In the genomic region with DNA sequence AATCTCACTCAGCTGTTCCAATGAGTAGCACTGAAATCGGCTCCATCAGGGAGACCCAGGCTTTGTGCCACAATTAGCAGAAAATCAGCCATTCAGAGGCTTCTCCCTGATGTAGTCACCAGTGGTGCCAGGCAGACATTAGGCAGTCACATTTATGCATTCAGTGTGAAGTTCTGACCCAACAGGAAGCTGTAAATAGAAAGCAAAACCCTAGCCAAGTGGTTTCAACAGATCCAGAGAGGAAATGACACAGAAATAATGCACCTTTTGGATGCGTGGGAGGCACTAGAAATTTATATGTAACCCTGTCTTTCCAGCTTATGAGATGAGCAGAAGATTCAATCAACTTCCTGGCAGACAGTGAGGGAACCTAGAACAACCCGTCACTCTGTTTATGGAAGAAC, we compare ENCODE assay signal across 8 cellular contexts.
DNase-seq lines count a peak whose midpoint lies in the region; ATAC-seq, FAIRE-seq and TF ChIP-seq lines count a peak whose summit lies in the region.

No MANE protein-coding gene starts in this region.

- peaks cover 9% of the 10 kb centered on the region for H3K9me3 Mint-ChIP-seq in activated CD4-positive, alpha-beta T cell treated with anti-CD3 and anti-CD28 coated beads for 36 hours (ENCODE audit: low read depth)
- peaks cover 12% of the 10 kb centered on the region for H3K9me3 Mint-ChIP-seq in activated CD4-positive, alpha-beta T cell treated with anti-CD3 and anti-CD28 coated beads, Interleukin-2, amount 10 ng/mL, durations not matched to agents 24 days and 14 days

- no peaks in the 10 kb centered on the region for H3K27me3 ChIP-seq in neural cell (ENCODE audit: insufficient read depth, low read depth, low read length)

- H3K27me3 Mint-ChIP-seq in activated CD4-positive, alpha-beta T cell treated with anti-CD3 and anti-CD28 coated beads for 36 hours, result no peaks in the 10 kb centered on the region
- no peaks in the 10 kb centered on the region for H3K27me3 Mint-ChIP-seq in activated CD4-positive, alpha-beta T cell treated with anti-CD3 and anti-CD28 coated beads, Interleukin-2, amount 10 ng/mL, durations not matched to agents 24 days and 14 days

- H2AFZ ChIP-seq in neural cell (ENCODE audit: low read depth, low read length), result no peak overlapping the region

- no peak for DNase-seq in activated CD4-positive, alpha-beta T cell treated with anti-CD3 and anti-CD28 coated beads for 36 hours
- no peak for DNase-seq in activated CD4-positive, alpha-beta T cell treated with anti-CD3 and anti-CD28 coated beads, Interleukin-2, amount 10 ng/mL, durations not matched to agents 24 days and 14 days
- DNase-seq in caudate nucleus (lab: John Stamatoyannopoulos, UW) (peak in 47 of 61 donors; percentile 1 to 75 (median 35)), NCI-H1048 (lab: John Stamatoyannopoulos, UW) (no peak), NCI-H2107 treated with DMSO at 0.1 percent for 48 hours (lab: John Stamatoyannopoulos, UW; ENCODE audit: unreplicated experiment) (no peak), GM12892 (ENCODE audit: insufficient read length) (no peak)

- no peaks in the 10 kb centered on the region for H3K9me2 ChIP-seq in neural cell (ENCODE audit: insufficient read depth, low read length)

- no peak for TF ChIP-seq RAD21 in neural cell (conservative IDR thresholded peaks at IDR 0.05)

- FAIRE-seq in GM12892 (lab: Jason Lieb, UNC), result no peak

- POLR2A ChIA-PET in activated CD4-positive, alpha-beta T cell treated with anti-CD3 and anti-CD28 coated beads for 36 hours (lab: Charles Lee), result interaction anchor here (0.7 kb wide), 1 partner anchor 10 kb away, joined by 3 read pairs; no protein-coding TSS in a partner anchor

- ATAC-seq in activated CD4-positive, alpha-beta T cell treated with anti-CD3 and anti-CD28 coated beads for 36 hours, result peak; percentile 30
- ATAC-seq in HG03439 (IDR thresholded peaks at IDR 0.05; ENCODE audit: unreplicated experiment), result peak; percentile 81

- H3K79me2 ChIP-seq in neural cell (replicated peaks; ENCODE audit: insufficient read depth, low read length), result no peaks in the 10 kb centered on the region

- no peaks in the 10 kb centered on the region for H3K4me1 Mint-ChIP-seq in activated CD4-positive, alpha-beta T cell treated with anti-CD3 and anti-CD28 coated beads for 36 hours
- no peaks in the 10 kb centered on the region for H3K4me1 Mint-ChIP-seq in activated CD4-positive, alpha-beta T cell treated with anti-CD3 and anti-CD28 coated beads, Interleukin-2, amount 10 ng/mL, durations not matched to agents 24 days and 14 days

- H3K27ac ChIP-seq in caudate nucleus (ENCODE audit: low read depth, low read length) (no peak overlapping the region), neural cell (ENCODE audit: low read length) (no peak overlapping the region)

- H3K36me3 Mint-ChIP-seq in activated CD4-positive, alpha-beta T cell treated with anti-CD3 and anti-CD28 coated beads for 36 hours (ENCODE audit: low read depth), result no peaks in the 10 kb centered on the region
- no peaks in the 10 kb centered on the region for H3K36me3 Mint-ChIP-seq in activated CD4-positive, alpha-beta T cell treated with anti-CD3 and anti-CD28 coated beads, Interleukin-2, amount 10 ng/mL, durations not matched to agents 24 days and 14 days (ENCODE audit: low read depth)

- no peak overlapping the region for H3K4me3 ChIP-seq in neural cell (ENCODE audit: low read length)

- H4K20me1 ChIP-seq in neural cell (ENCODE audit: insufficient read depth), result no peaks in the 10 kb centered on the region

- TF ChIP-seq EP300 in neural cell (conservative IDR thresholded peaks at IDR 0.05; ENCODE audit: poor library complexity, severe bottlenecking), result peak; percentile 35

- H3K4me3 Mint-ChIP-seq in activated CD4-positive, alpha-beta T cell treated with anti-CD3 and anti-CD28 coated beads for 36 hours, result no peak overlapping the region
- no peak overlapping the region for H3K4me3 Mint-ChIP-seq in activated CD4-positive, alpha-beta T cell treated with anti-CD3 and anti-CD28 coated beads, Interleukin-2, amount 10 ng/mL, durations not matched to agents 24 days and 14 days

- intact Hi-C loops in activated CD4-positive, alpha-beta T cell treated with anti-CD3 and anti-CD28 coated beads for 36 hours (cut with DNase I, micrococcal nuclease), result no loop called here
- intact Hi-C loops in activated CD4-positive, alpha-beta T cell treated with anti-CD3 and anti-CD28 coated beads, Interleukin-2, amount 10 ng/mL, durations not matched to agents 24 days and 14 days (cut with micrococcal nuclease), result no loop called here

- H3K36me3 ChIP-seq in neural cell (ENCODE audit: insufficient read depth, low read length), result no peaks in the 10 kb centered on the region

- no peak overlapping the region for H3K27ac Mint-ChIP-seq in activated CD4-positive, alpha-beta T cell treated with anti-CD3 and anti-CD28 coated beads for 36 hours
- H3K27ac Mint-ChIP-seq in activated CD4-positive, alpha-beta T cell treated with anti-CD3 and anti-CD28 coated beads, Interleukin-2, amount 10 ng/mL, durations not matched to agents 24 days and 14 days, result no peak overlapping the region

- H3K9ac ChIP-seq in neural cell (ENCODE audit: low read length), result no peak overlapping the region

- H3K9me3 ChIP-seq in neural cell (ENCODE audit: low read length), result no peaks in the 10 kb centered on the region

- H3K4me2 ChIP-seq in neural cell (ENCODE audit: low read length), result no peak overlapping the region

- CTCF ChIA-PET in activated CD4-positive, alpha-beta T cell treated with anti-CD3 and anti-CD28 coated beads for 36 hours (lab: Charles Lee), result no interaction called here

- H3F3A ChIP-seq in neural cell (ENCODE audit: insufficient read depth, low read length, poor library complexity, severe bottlenecking), result no peaks in the 10 kb centered on the region

- TF ChIP-seq CTCF in neural cell (IDR thresholded peaks at IDR 0.05; ENCODE audit: poor library complexity, severe bottlenecking), result no peak

- TF ChIP-seq POLR2A in GM12892 (IDR thresholded peaks at IDR 0.05; ENCODE audit: low read depth, low read length), result no peak

TF ChIP-seq in neural cell, 6 proteins besides CTCF, POLR2A, EP300 and RAD21:
- TF ChIP-seq TAF1 (IDR thresholded peaks at IDR 0.05; ENCODE audit: low read depth), result no peak
- TF ChIP-seq, protein P1, sequence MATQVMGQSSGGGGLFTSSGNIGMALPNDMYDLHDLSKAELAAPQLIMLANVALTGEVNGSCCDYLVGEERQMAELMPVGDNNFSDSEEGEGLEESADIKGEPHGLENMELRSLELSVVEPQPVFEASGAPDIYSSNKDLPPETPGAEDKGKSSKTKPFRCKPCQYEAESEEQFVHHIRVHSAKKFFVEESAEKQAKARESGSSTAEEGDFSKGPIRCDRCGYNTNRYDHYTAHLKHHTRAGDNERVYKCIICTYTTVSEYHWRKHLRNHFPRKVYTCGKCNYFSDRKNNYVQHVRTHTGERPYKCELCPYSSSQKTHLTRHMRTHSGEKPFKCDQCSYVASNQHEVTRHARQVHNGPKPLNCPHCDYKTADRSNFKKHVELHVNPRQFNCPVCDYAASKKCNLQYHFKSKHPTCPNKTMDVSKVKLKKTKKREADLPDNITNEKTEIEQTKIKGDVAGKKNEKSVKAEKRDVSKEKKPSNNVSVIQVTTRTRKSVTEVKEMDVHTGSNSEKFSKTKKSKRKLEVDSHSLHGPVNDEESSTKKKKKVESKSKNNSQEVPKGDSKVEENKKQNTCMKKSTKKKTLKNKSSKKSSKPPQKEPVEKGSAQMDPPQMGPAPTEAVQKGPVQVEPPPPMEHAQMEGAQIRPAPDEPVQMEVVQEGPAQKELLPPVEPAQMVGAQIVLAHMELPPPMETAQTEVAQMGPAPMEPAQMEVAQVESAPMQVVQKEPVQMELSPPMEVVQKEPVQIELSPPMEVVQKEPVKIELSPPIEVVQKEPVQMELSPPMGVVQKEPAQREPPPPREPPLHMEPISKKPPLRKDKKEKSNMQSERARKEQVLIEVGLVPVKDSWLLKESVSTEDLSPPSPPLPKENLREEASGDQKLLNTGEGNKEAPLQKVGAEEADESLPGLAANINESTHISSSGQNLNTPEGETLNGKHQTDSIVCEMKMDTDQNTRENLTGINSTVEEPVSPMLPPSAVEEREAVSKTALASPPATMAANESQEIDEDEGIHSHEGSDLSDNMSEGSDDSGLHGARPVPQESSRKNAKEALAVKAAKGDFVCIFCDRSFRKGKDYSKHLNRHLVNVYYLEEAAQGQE (IDR thresholded peaks at IDR 0.05; ENCODE audit: borderline replicate concordance), result peak; percentile 26

Comparison
In these comparisons a context has a peak if more than half of its experiments do, and no peak if none do; other contexts are left out.
1. DNase-seq: peak in caudate nucleus (47 of 61); none in activated CD4-positive, alpha-beta T cell treated with anti-CD3 and anti-CD28 coated beads for 36 hours (single experiment), activated CD4-positive, alpha-beta T cell treated with anti-CD3 and anti-CD28 coated beads, Interleukin-2, amount 10 ng/mL, durations not matched to agents 24 days and 14 days (single experiment), NCI-H1048 (single experiment), NCI-H2107 treated with DMSO at 0.1 percent for 48 hours (single experiment) and GM12892 (single experiment).